Comparison of ENCODE assay signal across 19 cellular contexts in genomic region chr3:30266536-30266935, GRCh38.
"Had no signal": no experiment of that assay in that cellular context is flagged by ENCODE, and none has a peak within 500 bp of the region (broad histone marks: within the 10 kb centered on the region; RNA-seq: fewer than 3 reads in every experiment).

No MANE protein-coding gene starts in this region.

- H3K36me3 ChIP-seq: ascending aorta, cardiac muscle cell, spleen, thoracic aorta, uterus had no signal

- H3K9me3 ChIP-seq: ascending aorta, thoracic aorta, uterus had no signal

- DNase-seq: activated CD4-positive, alpha-beta T cell treated with anti-CD3 and anti-CD28 coated beads, Interleukin-2, amount 50 U/mL, for 4 hours; activated CD4-positive, CD25-positive, alpha-beta regulatory T cell treated with anti-CD3 and anti-CD28 coated beads, Interleukin-2, amount 50 U/mL, for 72 hours; activated naive CD4-positive, alpha-beta T cell; activated naive CD8-positive, alpha-beta T cell treated with anti-CD3 and anti-CD28 coated beads, Interleukin-2, amount 10 ng/mL, durations not matched to agents 7 days and 5 days; activated T-cell treated with anti-CD3 and anti-CD28 coated beads for 4 hours; dorsolateral prefrontal cortex; endodermal cell; hypothalamus; left ventricle myocardium superior; occipital lobe; right cardiac atrium; spleen; T-cell; T-helper 9 cell; uterus had no signal

- H3K4me3 ChIP-seq: ascending aorta, cardiac muscle cell, dorsolateral prefrontal cortex, spleen, thoracic aorta, uterus had no signal

- H3K27me3 ChIP-seq: ascending aorta, cardiac muscle cell, dorsolateral prefrontal cortex, spleen, uterus had no signal

- H3K27ac ChIP-seq: ascending aorta, cardiac muscle cell, dorsolateral prefrontal cortex, spleen, thoracic aorta had no signal

- ATAC-seq: left ventricle myocardium superior; natural killer cell treated with Interleukin-12 subunit alpha and Interleukin-12 subunit beta and Interleukin-15 and Interleukin-18, amount 100 ng/mL, for 72 hours; right cardiac atrium; T-cell had no signal
